In genomic region chr10:101694674-101695403, GRCh38 we compare ENCODE assay signal across 8 cellular contexts. TPM values are rescaled to one million over a fixed set of nuclear protein-coding genes. Genes with fewer than 3 reads are reported as not detected.
A peak's percentile ranks its signal among the peaks of the same experiment; 100 is the strongest.
DNase-seq lines count a peak whose midpoint lies in the region; FAIRE-seq and TF ChIP-seq lines count a peak whose summit lies in the region.

FBXW4 (minus strand) TSS chr10:101695170; CDS start chr10:101695105, 65 bp downstream.

- no peaks in the 10 kb centered on the region for H3K36me3 ChIP-seq in MG63

- TF ChIP-seq CTCF in GM12865 (IDR thresholded peaks at IDR 0.05; ENCODE audit: insufficient read depth, low read depth, low read length, missing control alignments): no peak

- FAIRE-seq in H54 (lab: Jason Lieb, UNC): no peak

- H3K9me3 ChIP-seq in MG63: no peaks in the 10 kb centered on the region

- DNase-seq in GM12865 (ENCODE audit: low read depth): peak; percentile 83
- peak; percentile 32 for DNase-seq in H54 (ENCODE audit: insufficient read length, low spot score)
- DNase-seq in MG63: peak; percentile 58
- DNase-seq in activated CD4-positive, alpha-beta T cell treated with anti-CD3 and anti-CD28 coated beads for 1 hour: peak; percentile 59
- peak; percentile 76 for DNase-seq in cerebellum (ENCODE audit: low spot score)
- peak; percentile 59 for DNase-seq in kidney tubule cell (ENCODE audit: low spot score)
- peak; percentile 32 to 76 (median 51) for DNase-seq in stimulated activated CD4-positive, alpha-beta T cell treated with anti-CD3 and anti-CD28 coated beads, Interleukin-1b, Interleukin-23, amount 100 ng/mL, for 24 hours (ENCODE audit: low read depth in 4 of 4, low spot score in 1 of 4)
- DNase-seq in dedifferentiated amniotic fluid mesenchymal stem cell (ENCODE audit: extremely low spot score): no peak

- H3K4me3 ChIP-seq in GM12865 (ENCODE audit: low read depth, low read length) (peak within 1 kb of the TSS; percentile 72), MG63 (peak within 1 kb of the TSS; percentile 81)

- no peaks in the 10 kb centered on the region for H3K27me3 ChIP-seq in MG63

- peak; percentile 84 for TF ChIP-seq POLR2A in H54 (IDR thresholded peaks at IDR 0.05; ENCODE audit: low read depth, low read length)

RNA-seq across cellular contexts. Expression of gene FBXW4, which starts in this region (rescaled TPM):
- 13.8 and 25.4 TPM in 2 replicates for total RNA-seq in MG63 (2014; rRNA removed; shearing (Covaris generic); ENCODE audit: low replicate concordance)
- 40.1 TPM for total RNA-seq in cerebellum
